Comparison of ENCODE assay signal across 1 cellular context in genomic region chr12:47349102-47349769, GRCh38.
TF ChIP-seq lines count a peak whose summit lies in the region.

No MANE protein-coding gene starts in this region.

TF ChIP-seq in K562, 482 proteins besides CTCF, POLR2A, EP300 and RAD21 (continued from another document):
- TF ChIP-seq ZBTB40 (IDR thresholded peaks at IDR 0.05), result peak; percentile 97
- no peak for TF ChIP-seq ZBTB40 (CRISPR knock-in tag; IDR thresholded peaks at IDR 0.05)
- no peak for TF ChIP-seq ZNF133 (CRISPR knock-in tag; IDR thresholded peaks at IDR 0.05)
